8 cellular contexts compared by ENCODE assay signal in genomic region chr5:85049020-85049419, GRCh38.
DNase-seq lines count a peak whose midpoint lies in the region; ATAC-seq and TF ChIP-seq lines count a peak whose summit lies in the region.

No MANE protein-coding gene starts in this region.

- no peaks in the 10 kb centered on the region for H3F3A ChIP-seq in GM23338 (replicated peaks; ENCODE audit: low read depth)

- H3K36me3 Mint-ChIP-seq in GM23338 (ENCODE audit: low read depth) (no peaks in the 10 kb centered on the region; the same call in 2 of the 3 replicates), natural killer cell (no peaks in the 10 kb centered on the region)
- no peaks in the 10 kb centered on the region for H3K36me3 Mint-ChIP-seq in activated T-cell treated with anti-CD3 and anti-CD28 coated beads, Interleukin-2, amount 50 U/mL, for 4 hours (ENCODE audit: insufficient read depth)

- H3K4me3 ChIP-seq in GM23338 = no peak overlapping the region
- H3K4me3 ChIP-seq in epithelial cell of esophagus (ENCODE audit: low read length) = no peak overlapping the region

- H3K4me3 Mint-ChIP-seq in GM23338 = no peak overlapping the region
- no peak overlapping the region for H3K4me3 Mint-ChIP-seq in natural killer cell
- no peak overlapping the region for H3K4me3 Mint-ChIP-seq in activated T-cell treated with anti-CD3 and anti-CD28 coated beads, Interleukin-2, amount 50 U/mL, for 4 hours

- H3K4me2 ChIP-seq in GM23338 = no peak overlapping the region

- H3K9me3 Mint-ChIP-seq in GM23338 = no peaks in the 10 kb centered on the region; the same call in 2 of the 3 replicates
- peaks cover 2% of the 10 kb centered on the region in 2 donors for H3K9me3 Mint-ChIP-seq in natural killer cell
- H3K9me3 Mint-ChIP-seq in activated T-cell treated with anti-CD3 and anti-CD28 coated beads, Interleukin-2, amount 50 U/mL, for 4 hours = peaks cover 1% of the 10 kb centered on the region

- no peaks in the 10 kb centered on the region for H3K27me3 ChIP-seq in GM23338 (ENCODE audit: insufficient read depth)

- peak overlapping the region; percentile 14 for H2AFZ ChIP-seq in GM23338

- no peaks in the 10 kb centered on the region for H4K20me1 ChIP-seq in GM23338 (replicated peaks; ENCODE audit: insufficient read depth)

- peak; percentile 82 for DNase-seq in GM23338 (ENCODE audit: low spot score)
- peak; percentile 64 for DNase-seq in NCI-H446 treated with DMSO at 0.1 percent for 48 hours (lab: John Stamatoyannopoulos, UW)
- peak; percentile 64 for DNase-seq in epithelial cell of esophagus (ENCODE audit: low read depth)
- peak; percentile 22 for DNase-seq in putamen (ENCODE audit: low spot score)
- DNase-seq in natural killer cell = no peak
- no peak for DNase-seq in NCI-H1048 (lab: John Stamatoyannopoulos, UW)
- DNase-seq in activated T-cell treated with anti-CD3 and anti-CD28 coated beads, Interleukin-2, amount 50 U/mL, for 4 hours = no peak

- TF ChIP-seq CTCF in GM23338 (conservative IDR thresholded peaks at IDR 0.05; ENCODE audit: low read depth in 2 of 2) (peak; percentile 68 to 84), epithelial cell of esophagus (IDR thresholded peaks at IDR 0.05; ENCODE audit: insufficient read depth, low read depth, low read length, missing control alignments) (peak; percentile 57), natural killer cell (IDR thresholded peaks at IDR 0.05) (no peak)

- H3K9me2 ChIP-seq in GM23338 (ENCODE audit: insufficient read depth) = no peaks in the 10 kb centered on the region

- H3K4me1 Mint-ChIP-seq in GM23338 = peaks cover 2% of the 10 kb centered on the region; the same call in 2 of the 3 replicates
- no peaks in the 10 kb centered on the region for H3K4me1 Mint-ChIP-seq in natural killer cell
- H3K4me1 Mint-ChIP-seq in activated T-cell treated with anti-CD3 and anti-CD28 coated beads, Interleukin-2, amount 50 U/mL, for 4 hours (ENCODE audit: low read depth) = no peaks in the 10 kb centered on the region

- H3K79me2 ChIP-seq in GM23338 (replicated peaks; ENCODE audit: insufficient read depth) = no peaks in the 10 kb centered on the region

- H3K27ac Mint-ChIP-seq in GM23338 (peak overlapping the region; percentile 85; the same call in 1 of the 2 replicates), natural killer cell (no peak overlapping the region)

- H3K27ac ChIP-seq in GM23338 (ENCODE audit: low read depth) = no peak overlapping the region

- H3K4me1 ChIP-seq in GM23338 (ENCODE audit: insufficient read depth) = no peaks in the 10 kb centered on the region

- no peaks in the 10 kb centered on the region for H3K36me3 ChIP-seq in GM23338 (ENCODE audit: insufficient read depth)

- ATAC-seq in GM23338 (peak; percentile 96), natural killer cell (no peak), HG03354 (IDR thresholded peaks at IDR 0.05; ENCODE audit: poor library complexity, severe bottlenecking, unreplicated experiment) (no peak)
- ATAC-seq in activated T-cell treated with anti-CD3 and anti-CD28 coated beads, Interleukin-2, amount 50 U/mL, for 4 hours = no peak

- intact Hi-C loops in natural killer cell (cut with micrococcal nuclease) = no loop called here

- H3K27me3 Mint-ChIP-seq in GM23338 (ENCODE audit: insufficient read depth, low read depth, poor library complexity) (peaks cover 3% of the 10 kb centered on the region), natural killer cell (ENCODE audit: low read depth in 2 of 2) (no peaks in the 10 kb centered on the region)
- no peaks in the 10 kb centered on the region for H3K27me3 Mint-ChIP-seq in activated T-cell treated with anti-CD3 and anti-CD28 coated beads, Interleukin-2, amount 50 U/mL, for 4 hours (ENCODE audit: low read depth)

TF ChIP-seq in GM23338, 12 proteins besides CTCF, POLR2A, EP300 and RAD21 (continues in another document):
- TF ChIP-seq JUNB (IDR thresholded peaks at IDR 0.05; ENCODE audit: unreplicated experiment) = no peak
- TF ChIP-seq ZNF114 (CRISPR knock-in tag; IDR thresholded peaks at IDR 0.05) = no peak
- no peak for TF ChIP-seq ZNF462 (CRISPR knock-in tag; IDR thresholded peaks at IDR 0.05)
- no peak for TF ChIP-seq POLR2AphosphoS5 (IDR thresholded peaks at IDR 0.05; ENCODE audit: low read depth)
- no peak for TF ChIP-seq ETS1 (IDR thresholded peaks at IDR 0.05)

Comparison
In these comparisons a context has a peak if more than half of its experiments do, and no peak if none do; other contexts are left out.
1. DNase-seq: peak in GM23338 (single experiment), NCI-H446 treated with DMSO at 0.1 percent for 48 hours (single experiment), epithelial cell of esophagus (single experiment) and putamen (single experiment); none in natural killer cell (single experiment), NCI-H1048 (single experiment) and activated T-cell treated with anti-CD3 and anti-CD28 coated beads, Interleukin-2, amount 50 U/mL, for 4 hours (single experiment).